ENCODE assay signal across 9 cellular contexts in genomic region chr17:81635431-81635830, GRCh38. TPM values are rescaled to one million over a fixed set of nuclear protein-coding genes. Genes with fewer than 3 reads are reported as not detected.
DNase-seq lines count a peak whose midpoint lies in the region; ATAC-seq, FAIRE-seq and TF ChIP-seq lines count a peak whose summit lies in the region.
"Had no signal": no experiment of that assay in that cellular context is flagged by ENCODE, and none has a peak within 500 bp of the region (broad histone marks: within the 10 kb centered on the region; RNA-seq: fewer than 3 reads in every experiment).

No MANE protein-coding gene starts in this region.

- H3K4me1 ChIP-seq in suprapubic skin = peaks cover 35% of the 10 kb centered on the region

- no peak for FAIRE-seq in GM12892 (lab: Jason Lieb, UNC)

- intact Hi-C loops in left colon (cut with DNase I, micrococcal nuclease) = no loop called here

- H3K27ac Mint-ChIP-seq in activated naive CD4-positive, alpha-beta T cell treated with anti-CD3 and anti-CD28 coated beads, Interleukin-2, amount 50 U/mL, for 24 hours = peak overlapping the region; percentile 41
- H3K27ac Mint-ChIP-seq in activated naive CD8-positive, alpha-beta T cell treated with anti-CD3 and anti-CD28 coated beads, Interleukin-2, amount 50 U/mL, for 24 hours = peak overlapping the region; percentile 95

- H3K4me3 Mint-ChIP-seq in activated naive CD4-positive, alpha-beta T cell treated with anti-CD3 and anti-CD28 coated beads, Interleukin-2, amount 50 U/mL, for 24 hours = peak overlapping the region; percentile 99
- H3K4me3 Mint-ChIP-seq in activated naive CD8-positive, alpha-beta T cell treated with anti-CD3 and anti-CD28 coated beads, Interleukin-2, amount 50 U/mL, for 24 hours = peak overlapping the region; percentile 97

- no peaks in the 10 kb centered on the region for H3K36me3 ChIP-seq in suprapubic skin

- ATAC-seq in activated naive CD8-positive, alpha-beta T cell treated with anti-CD3 and anti-CD28 coated beads, Interleukin-2, amount 50 U/mL, for 24 hours = no peak
- ATAC-seq in left colon (peak; percentile 20), HG03095 (IDR thresholded peaks at IDR 0.05; ENCODE audit: unreplicated experiment) (no peak), GM21786 (IDR thresholded peaks at IDR 0.05; ENCODE audit: unreplicated experiment) (no peak)

- no peak for DNase-seq in activated naive CD4-positive, alpha-beta T cell treated with anti-CD3 and anti-CD28 coated beads, Interleukin-2, amount 50 U/mL, for 16 hours
- no peak for DNase-seq in activated naive CD8-positive, alpha-beta T cell treated with anti-CD3 and anti-CD28 coated beads, Interleukin-2, amount 50 U/mL, for 24 hours
- no peak for DNase-seq in left colon
- DNase-seq in suprapubic skin (ENCODE audit: low spot score in 2 of 2) = no peak
- no peak for DNase-seq in GM12892 (ENCODE audit: insufficient read length)
- DNase-seq: DMS79 had no signal

- TF ChIP-seq POLR2A in suprapubic skin (IDR thresholded peaks at IDR 0.05) (no peak), GM12892 (IDR thresholded peaks at IDR 0.05; ENCODE audit: low read depth, low read length) (no peak)

- H3K4me3 ChIP-seq in suprapubic skin = peak overlapping the region; percentile 98

- H3K9me3 Mint-ChIP-seq in activated naive CD4-positive, alpha-beta T cell treated with anti-CD3 and anti-CD28 coated beads, Interleukin-2, amount 50 U/mL, for 24 hours = no peaks in the 10 kb centered on the region
- H3K9me3 Mint-ChIP-seq in activated naive CD8-positive, alpha-beta T cell treated with anti-CD3 and anti-CD28 coated beads, Interleukin-2, amount 50 U/mL, for 24 hours = no peaks in the 10 kb centered on the region

- H3K9me3 ChIP-seq in suprapubic skin = no peaks in the 10 kb centered on the region

- peaks cover 18% of the 10 kb centered on the region for H3K4me1 Mint-ChIP-seq in activated naive CD4-positive, alpha-beta T cell treated with anti-CD3 and anti-CD28 coated beads, Interleukin-2, amount 50 U/mL, for 24 hours
- H3K4me1 Mint-ChIP-seq in activated naive CD8-positive, alpha-beta T cell treated with anti-CD3 and anti-CD28 coated beads, Interleukin-2, amount 50 U/mL, for 24 hours = peaks cover 28% of the 10 kb centered on the region

- WGBS in suprapubic skin = 74% methylated on average over 5 of the region's 5 CpGs

- H3K27me3 Mint-ChIP-seq in activated naive CD4-positive, alpha-beta T cell treated with anti-CD3 and anti-CD28 coated beads, Interleukin-2, amount 50 U/mL, for 24 hours = no peaks in the 10 kb centered on the region
- H3K27me3 Mint-ChIP-seq in activated naive CD8-positive, alpha-beta T cell treated with anti-CD3 and anti-CD28 coated beads, Interleukin-2, amount 50 U/mL, for 24 hours = no peaks in the 10 kb centered on the region

- peaks cover 6% of the 10 kb centered on the region for H3K36me3 Mint-ChIP-seq in activated naive CD4-positive, alpha-beta T cell treated with anti-CD3 and anti-CD28 coated beads, Interleukin-2, amount 50 U/mL, for 24 hours
- peaks cover 11% of the 10 kb centered on the region for H3K36me3 Mint-ChIP-seq in activated naive CD8-positive, alpha-beta T cell treated with anti-CD3 and anti-CD28 coated beads, Interleukin-2, amount 50 U/mL, for 24 hours (ENCODE audit: low read depth)

- TF ChIP-seq CTCF in suprapubic skin (IDR thresholded peaks at IDR 0.05) = no peak

- no peak overlapping the region for H3K27ac ChIP-seq in suprapubic skin

- H3K27me3 ChIP-seq in suprapubic skin = no peaks in the 10 kb centered on the region

- TF ChIP-seq EP300 in suprapubic skin (IDR thresholded peaks at IDR 0.05) = no peak

RNA-seq across cellular contexts. Expression of gene NPLOC4, which starts 1.5 kb away (rescaled TPM):
- total RNA-seq in left colon (10 to 100 TPM; 86.2 to 88.4 TPM), suprapubic skin (100 to 1,000 TPM in 1 of 4 donors, 10 to 100 TPM in 3; 77.1 to 115 (median 91.7) TPM)
- 41.2 TPM for polyA plus RNA-seq in GM12892 (2012; ENCODE audit: missing spikeins)

RNA-seq across cellular contexts. Expression of gene TSPAN10, which starts 1.6 kb away (rescaled TPM):
- total RNA-seq in left colon = under 1 TPM; 0.18 to 0.22 TPM
- 1 to 10 TPM in 3 of 4 donors, under 1 TPM in 1; 0.99 to 9.2 (median 2.5) TPM for total RNA-seq in suprapubic skin
- 0.45 TPM for polyA plus RNA-seq in GM12892 (2012; ENCODE audit: missing spikeins)

RNA-seq across cellular contexts. Expression of gene PDE6G, which starts 20.9 kb away (rescaled TPM):
- total RNA-seq in left colon (under 1 TPM in 1 of 2 donors, not detected in 1; 0.34 TPM), suprapubic skin (under 1 TPM in 1 of 4 donors, not detected in 3; 0.53 TPM)
- polyA plus RNA-seq in GM12892 (2012; ENCODE audit: missing spikeins) = 3.5 TPM

RNA-seq across cellular contexts. Expression of gene OXLD1, which starts 31.0 kb away (rescaled TPM):
- 10 to 100 TPM; 24.6 to 36.6 TPM for total RNA-seq in left colon
- total RNA-seq in suprapubic skin = 10 to 100 TPM; 39.6 to 68.1 (median 47.6) TPM
- 10.8 TPM for polyA plus RNA-seq in GM12892 (2012; ENCODE audit: missing spikeins)

RNA-seq across cellular contexts. Expression of gene CCDC137, which starts 31.1 kb away (rescaled TPM):
- total RNA-seq in left colon = 10 to 100 TPM; 14.0 to 19.4 TPM
- 10 to 100 TPM; 14.9 to 29.8 (median 24.5) TPM for total RNA-seq in suprapubic skin
- 14.9 TPM for polyA plus RNA-seq in GM12892 (2012; ENCODE audit: missing spikeins)
